ENCODE assay signal across 6 cellular contexts in genomic region chr14:22829076-22829660, GRCh38. TPM values are rescaled to one million over a fixed set of nuclear protein-coding genes. Genes with fewer than 3 reads are reported as not detected.
DNase-seq lines count a peak whose midpoint lies in the region; ATAC-seq and TF ChIP-seq lines count a peak whose summit lies in the region.
"Not testable (repeated sequence)": the region's sequence is repeated elsewhere in the genome, so short reads cannot be mapped to it uniquely, and the experiment has no call there.

No MANE protein-coding gene starts in this region.

- not testable (repeated sequence) for H3K27me3 ChIP-seq in AG04450 (ENCODE audit: control insufficient read depth, insufficient read depth, low read length); colonic mucosa; layer of hippocampus (ENCODE audit: control insufficient read depth, insufficient read depth, low read length)

- peak overlapping the region; percentile 97 for H3K27ac Mint-ChIP-seq in activated B cell treated with CpG ODN at 0.5 μM for 24 hours

- POLR2A ChIA-PET in AG04450 (lab: Yijun Ruan, JAX) = interaction anchor here (1.0 kb wide), 1 partner anchor 9 kb away, joined by 4 read pairs; no protein-coding TSS in a partner anchor
- POLR2A ChIA-PET in activated B cell treated with CpG ODN at 0.5 μM for 24 hours (lab: Charles Lee) = interaction anchor here (0.7 to 3.6 kb wide), 8 partner anchors 9 to 79 kb away, joined by 3 to 29 read pairs (median 10); partner anchors contain the start of gene OXA1L

- peak overlapping the region; percentile 11 for H3K27ac ChIP-seq in AG04450 (ENCODE audit: low read depth, low read length)
- peak overlapping the region; percentile 71 for H3K27ac ChIP-seq in colonic mucosa
- H3K27ac ChIP-seq in layer of hippocampus (ENCODE audit: low read depth, low read length) = peak overlapping the region; percentile 69

- not testable (repeated sequence) for H3K9me3 Mint-ChIP-seq in activated B cell treated with CpG ODN at 0.5 μM for 24 hours

- CTCF ChIA-PET in AG04450 (lab: Charles Lee) = interaction anchor here (1.0 kb wide), 1 partner anchor 272 kb away, joined by 3 read pairs; no protein-coding TSS in a partner anchor
- CTCF ChIA-PET in activated B cell treated with CpG ODN at 0.5 μM for 24 hours (lab: Charles Lee) = interaction anchor here (0.9 to 2.6 kb wide), 3 partner anchors 20 to 259 kb away, joined by 3 to 13 read pairs (median 10); no protein-coding TSS in a partner anchor

- not testable (repeated sequence) for H3K4me1 ChIP-seq in colonic mucosa

- TF ChIP-seq CTCF in AG04450 (IDR thresholded peaks at IDR 0.05; ENCODE audit: low read depth, low read length); activated B cell treated with CpG ODN at 0.5 μM for 24 hours (IDR thresholded peaks at IDR 0.05); colonic mucosa (IDR thresholded peaks at IDR 0.05); retinal pigment epithelial cell (conservative IDR thresholded peaks at IDR 0.05; ENCODE audit: low read depth, low read length): not testable (repeated sequence)

- not testable (repeated sequence) for H3K36me3 ChIP-seq in colonic mucosa

- H3K36me3 Mint-ChIP-seq in activated B cell treated with CpG ODN at 0.5 μM for 24 hours (ENCODE audit: low read depth) = peaks cover 36% of the 10 kb centered on the region

- not testable (repeated sequence) for H3K4me3 ChIP-seq in AG04450 (ENCODE audit: low read depth, low read length)
- peak overlapping the region; percentile 83 for H3K4me3 ChIP-seq in colonic mucosa
- peak overlapping the region; percentile 76 for H3K4me3 ChIP-seq in retinal pigment epithelial cell (ENCODE audit: low read length)

- not testable (repeated sequence) for H3K27me3 Mint-ChIP-seq in activated B cell treated with CpG ODN at 0.5 μM for 24 hours

- H3K9me3 ChIP-seq in AG04450 (ENCODE audit: control insufficient read depth, insufficient read depth, low read length); colonic mucosa: not testable (repeated sequence)

- ATAC-seq in HG03139 (IDR thresholded peaks at IDR 0.05; ENCODE audit: unreplicated experiment) = peak; percentile 14
- not testable (repeated sequence) for ATAC-seq in activated B cell treated with CpG ODN at 0.5 μM for 24 hours (ENCODE audit: low read depth)

- H3K4me3 Mint-ChIP-seq in activated B cell treated with CpG ODN at 0.5 μM for 24 hours = peak overlapping the region; percentile 93

- intact Hi-C loops in activated B cell treated with CpG ODN at 0.5 μM for 24 hours (cut with micrococcal nuclease) = loop anchor here (1.0 kb wide), 4 partner anchors 8 to 273 kb away; partner anchors contain the start of genes LRP10 and OXA1L
- intact Hi-C loops in colonic mucosa (cut with DNase I) = not testable (repeated sequence)

- H3K9ac ChIP-seq in colonic mucosa (ENCODE audit: low read depth in 2 of 2, low read length in 2 of 2) = peak overlapping the region; percentile 39 to 91

- H3K4me1 Mint-ChIP-seq in activated B cell treated with CpG ODN at 0.5 μM for 24 hours = peaks cover 34% of the 10 kb centered on the region

- not testable (repeated sequence) for DNase-seq in AG04450 (ENCODE audit: low read depth, low spot score); activated B cell treated with CpG ODN at 0.5 μM for 24 hours; colonic mucosa; retinal pigment epithelial cell (ENCODE audit: low read depth)

RNA-seq across cellular contexts. Expression of gene MRPL52, which starts 0.5 kb away (rescaled TPM):
- polyA plus RNA-seq in AG04450 (2011; rRNA removed) = 71.8 and 78.1 TPM in 2 replicates
- 17.4 and 20.0 TPM in 2 replicates for polyA minus RNA-seq in AG04450 (2011; rRNA and poly(A)+ RNA removed)
- 142 and 150 TPM in 2 replicates for total RNA-seq in activated B cell treated with CpG ODN at 0.5 μM for 24 hours
- total RNA-seq in colonic mucosa = 100 to 1,000 TPM in 1 of 2 donors, 10 to 100 TPM in 1; 79.1 to 156 TPM

RNA-seq across cellular contexts. Expression of gene MMP14, which starts 7.2 kb away (rescaled TPM):
- polyA plus RNA-seq in AG04450 (2011; rRNA removed) = 365 and 448 TPM in 2 replicates
- 257 and 350 TPM in 2 replicates for polyA minus RNA-seq in AG04450 (2011; rRNA and poly(A)+ RNA removed)
- total RNA-seq in activated B cell treated with CpG ODN at 0.5 μM for 24 hours (3.4 and 4.1 TPM in 2 replicates), colonic mucosa (10 to 100 TPM; 59.1 to 82.8 TPM)

RNA-seq across cellular contexts. Expression of gene SLC7A7, which starts 13.9 kb away (rescaled TPM):
- polyA plus RNA-seq in AG04450 (2011; rRNA removed) = 7.5 and 7.7 TPM in 2 replicates
- polyA minus RNA-seq in AG04450 (2011; rRNA and poly(A)+ RNA removed) = 6.8 and 9.1 TPM in 2 replicates
- total RNA-seq in activated B cell treated with CpG ODN at 0.5 μM for 24 hours (30.8 and 33.7 TPM in 2 replicates), colonic mucosa (1 to 10 TPM; 2.7 to 7.0 TPM)

RNA-seq across cellular contexts. Expression of gene LRP10, which starts 42.4 kb away (rescaled TPM):
- polyA plus RNA-seq in AG04450 (2011; rRNA removed) = 87.8 and 125 TPM in 2 replicates
- 128 and 185 TPM in 2 replicates for polyA minus RNA-seq in AG04450 (2011; rRNA and poly(A)+ RNA removed)
- total RNA-seq in activated B cell treated with CpG ODN at 0.5 μM for 24 hours (83.2 and 83.3 TPM in 2 replicates), colonic mucosa (100 to 1,000 TPM; 204 to 222 TPM)

RNA-seq across cellular contexts. Expression of gene REM2, which starts 53.9 kb away (rescaled TPM):
- polyA plus RNA-seq in AG04450 (2011; rRNA removed) = 0.06 and 0.19 TPM in 2 replicates
- 0.23 TPM in 1 of 2 replicates, not detected in the other for polyA minus RNA-seq in AG04450 (2011; rRNA and poly(A)+ RNA removed)
- total RNA-seq in activated B cell treated with CpG ODN at 0.5 μM for 24 hours (0.71 and 1.4 TPM in 2 replicates), colonic mucosa (under 1 TPM; 0.24 to 0.30 TPM)

Comparison
In these comparisons a context has a peak if more than half of its experiments do, and no peak if none do; other contexts are left out.
1. H3K27ac ChIP-seq: peak in every context shown above with its lines; median percentile 71 in colonic mucosa; 69 in layer of hippocampus; 11 in AG04450.
2. RNA of gene MMP14, which starts 7.2 kb away (total RNA-seq): 59.1 to 82.8 TPM in colonic mucosa; 3.4 to 4.1 TPM in activated B cell treated with CpG ODN at 0.5 μM for 24 hours; every median in the first group is over 10 times any median in the second.